Comparison of ENCODE assay signal across 35 cellular contexts in genomic region chr1:62207187-62207586, GRCh38. TPM values are rescaled to one million over a fixed set of nuclear protein-coding genes. Genes with fewer than 3 reads are reported as not detected.
"Had no signal": no experiment of that assay in that cellular context is flagged by ENCODE, and none has a peak within 500 bp of the region (broad histone marks: within the 10 kb centered on the region; RNA-seq: fewer than 3 reads in every experiment).

No MANE protein-coding gene starts in this region.

- H3K4me3 ChIP-seq: coronary artery, dorsolateral prefrontal cortex, esophagus squamous epithelium, gastroesophageal sphincter, heart right ventricle had no signal

- H3K4me1 Mint-ChIP-seq: T-helper 17 cell had no signal

- H3K4me3 Mint-ChIP-seq: activated CD4-positive, alpha-beta memory T cell treated with anti-CD3 and anti-CD28 coated beads, Interleukin-2, amount 10 ng/mL, durations not matched to agents 7 days and 5 days; activated CD4-positive, alpha-beta T cell treated with anti-CD3 and anti-CD28 coated beads, Interleukin-2, amount 10 ng/mL, durations not matched to agents 7 days and 5 days; activated naive CD8-positive, alpha-beta T cell; activated T-cell treated with anti-CD3 and anti-CD28 coated beads, Interleukin-2, amount 50 U/mL, for 24 hours; activated T-cell treated with anti-CD3 and anti-CD28 coated beads, Interleukin-2, amount 50 U/mL, for 72 hours; central memory CD8-positive, alpha-beta T cell; dendritic cell treated with granulocyte-macrophage colony-stimulating factor and Interleukin-4, amounts not matched to agents 40 ng/mL and 50 ng/mL, for 4 days; T-helper 17 cell; T-helper 2 cell treated with Interferon-gamma antibody and Interleukin-4, amounts not matched to agents 5 μg/mL and 100 μg/mL, for 36 hours had no signal

- H3K27ac ChIP-seq: brain microvascular endothelial cell, coronary artery, dorsolateral prefrontal cortex, epithelial cell of prostate, esophagus squamous epithelium, gastroesophageal sphincter, heart right ventricle, WERI-Rb-1 had no signal

- H3K27me3 ChIP-seq: brain microvascular endothelial cell, esophagus squamous epithelium, gastroesophageal sphincter had no signal

- ATAC-seq: activated T-cell treated with anti-CD3 and anti-CD28 coated beads, Interleukin-2, amount 50 U/mL, for 72 hours; gastroesophageal sphincter; heart right ventricle; T-helper 17 cell had no signal

- H3K36me3 ChIP-seq: brain microvascular endothelial cell, esophagus squamous epithelium, gastroesophageal sphincter, heart right ventricle, WERI-Rb-1 had no signal

- H3K27me3 Mint-ChIP-seq: activated naive CD8-positive, alpha-beta T cell; dendritic cell treated with granulocyte-macrophage colony-stimulating factor and Interleukin-4, amounts not matched to agents 40 ng/mL and 50 ng/mL, for 4 days; T-helper 17 cell had no signal

- DNase-seq: activated CD4-positive, alpha-beta memory T cell treated with anti-CD3 and anti-CD28 coated beads, Interleukin-2, amount 10 ng/mL, durations not matched to agents 7 days and 5 days; activated CD4-positive, alpha-beta T cell treated with anti-CD3 and anti-CD28 coated beads for 1 hour; activated CD4-positive, alpha-beta T cell treated with anti-CD3 and anti-CD28 coated beads for 4 hours; activated CD4-positive, alpha-beta T cell treated with anti-CD3 and anti-CD28 coated beads, Interleukin-2, amount 10 ng/mL, durations not matched to agents 7 days and 5 days; activated CD4-positive, alpha-beta T cell treated with anti-CD3 and anti-CD28 coated beads, Interleukin-2, amount 50 U/mL, for 4 hours; activated CD8-positive, alpha-beta memory T cell treated with anti-CD3 and anti-CD28 coated beads, Interleukin-2, amount 50 U/mL, for 48 hours; activated gamma-delta T cell treated with Interleukin-2 at 50 U/mL for 16 hours; activated naive CD4-positive, alpha-beta T cell treated with anti-CD3 and anti-CD28 coated beads, Interleukin-2, amount 50 U/mL, for 16 hours; activated naive CD4-positive, alpha-beta T cell treated with Interleukin-2 at 50 U/mL for 16 hours; activated T-cell treated with anti-CD3 and anti-CD28 coated beads for 4 hours; activated T-cell treated with anti-CD3 and anti-CD28 coated beads, Interleukin-2, amount 50 U/mL, for 24 hours; activated T-cell treated with anti-CD3 and anti-CD28 coated beads, Interleukin-2, amount 50 U/mL, for 72 hours; amniotic stem cell; anterior cingulate cortex; brain microvascular endothelial cell; effector memory CD4-positive, alpha-beta T cell; esophagus squamous epithelium; foreskin melanocyte; heart right ventricle; T-helper 1 cell; T-helper 17 cell; T1000; WERI-Rb-1 had no signal

- H3K4me1 ChIP-seq: esophagus squamous epithelium, gastroesophageal sphincter, heart right ventricle had no signal

- H3K27ac Mint-ChIP-seq: activated CD4-positive, alpha-beta memory T cell treated with anti-CD3 and anti-CD28 coated beads, Interleukin-2, amount 10 ng/mL, durations not matched to agents 7 days and 5 days; activated CD4-positive, alpha-beta T cell treated with anti-CD3 and anti-CD28 coated beads, Interleukin-2, amount 10 ng/mL, durations not matched to agents 7 days and 5 days; activated naive CD8-positive, alpha-beta T cell; activated T-cell treated with anti-CD3 and anti-CD28 coated beads, Interleukin-2, amount 50 U/mL, for 24 hours; activated T-cell treated with anti-CD3 and anti-CD28 coated beads, Interleukin-2, amount 50 U/mL, for 72 hours; dendritic cell treated with granulocyte-macrophage colony-stimulating factor and Interleukin-4, amounts not matched to agents 40 ng/mL and 50 ng/mL, for 4 days; T-helper 17 cell; T-helper 2 cell treated with Interferon-gamma antibody and Interleukin-4, amounts not matched to agents 5 μg/mL and 100 μg/mL, for 36 hours had no signal

RNA-seq across cellular contexts. Expression of gene L1TD1, which starts 12.5 kb away (rescaled TPM):
- total RNA-seq: activated CD4-positive, alpha-beta memory T cell treated with anti-CD3 and anti-CD28 coated beads, Interleukin-2, amount 10 ng/mL, durations not matched to agents 7 days and 5 days; activated CD4-positive, alpha-beta T cell treated with anti-CD3 and anti-CD28 coated beads, Interleukin-2, amount 10 ng/mL, durations not matched to agents 7 days and 5 days; activated T-cell treated with anti-CD3 and anti-CD28 coated beads, Interleukin-2, amount 50 U/mL, for 72 hours; cerebellum; endothelial cell of umbilical vein; glomerular endothelial cell; T-helper 17 cell had no signal
- polyA plus RNA-seq: fibroblast of lung had no signal
